Comparison of ENCODE assay signal across 1 cellular context in the genomic region with DNA sequence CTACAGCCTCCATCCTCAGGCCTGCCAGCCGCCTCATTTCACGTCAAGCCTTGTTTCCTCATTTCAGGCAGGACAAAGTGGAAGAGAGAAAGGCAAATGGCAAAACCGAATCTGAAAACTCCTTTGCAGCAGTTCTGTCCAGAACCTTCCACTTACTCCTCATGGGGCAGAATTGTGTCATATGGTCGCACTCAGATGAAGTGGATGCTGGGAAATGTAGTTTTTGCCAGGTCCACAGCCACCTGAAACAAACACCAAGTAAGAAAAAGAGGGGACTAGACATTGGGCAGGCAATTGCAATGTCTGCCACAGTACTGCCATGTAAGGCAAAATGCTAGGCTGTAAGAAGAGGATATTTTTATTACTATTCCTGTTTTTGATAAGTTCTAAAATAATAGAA.
TF ChIP-seq lines count a peak whose summit lies in the region.

No MANE protein-coding gene starts in this region.

TF ChIP-seq in K562, 482 proteins besides CTCF, POLR2A, EP300 and RAD21:
- TF ChIP-seq, protein P1, sequence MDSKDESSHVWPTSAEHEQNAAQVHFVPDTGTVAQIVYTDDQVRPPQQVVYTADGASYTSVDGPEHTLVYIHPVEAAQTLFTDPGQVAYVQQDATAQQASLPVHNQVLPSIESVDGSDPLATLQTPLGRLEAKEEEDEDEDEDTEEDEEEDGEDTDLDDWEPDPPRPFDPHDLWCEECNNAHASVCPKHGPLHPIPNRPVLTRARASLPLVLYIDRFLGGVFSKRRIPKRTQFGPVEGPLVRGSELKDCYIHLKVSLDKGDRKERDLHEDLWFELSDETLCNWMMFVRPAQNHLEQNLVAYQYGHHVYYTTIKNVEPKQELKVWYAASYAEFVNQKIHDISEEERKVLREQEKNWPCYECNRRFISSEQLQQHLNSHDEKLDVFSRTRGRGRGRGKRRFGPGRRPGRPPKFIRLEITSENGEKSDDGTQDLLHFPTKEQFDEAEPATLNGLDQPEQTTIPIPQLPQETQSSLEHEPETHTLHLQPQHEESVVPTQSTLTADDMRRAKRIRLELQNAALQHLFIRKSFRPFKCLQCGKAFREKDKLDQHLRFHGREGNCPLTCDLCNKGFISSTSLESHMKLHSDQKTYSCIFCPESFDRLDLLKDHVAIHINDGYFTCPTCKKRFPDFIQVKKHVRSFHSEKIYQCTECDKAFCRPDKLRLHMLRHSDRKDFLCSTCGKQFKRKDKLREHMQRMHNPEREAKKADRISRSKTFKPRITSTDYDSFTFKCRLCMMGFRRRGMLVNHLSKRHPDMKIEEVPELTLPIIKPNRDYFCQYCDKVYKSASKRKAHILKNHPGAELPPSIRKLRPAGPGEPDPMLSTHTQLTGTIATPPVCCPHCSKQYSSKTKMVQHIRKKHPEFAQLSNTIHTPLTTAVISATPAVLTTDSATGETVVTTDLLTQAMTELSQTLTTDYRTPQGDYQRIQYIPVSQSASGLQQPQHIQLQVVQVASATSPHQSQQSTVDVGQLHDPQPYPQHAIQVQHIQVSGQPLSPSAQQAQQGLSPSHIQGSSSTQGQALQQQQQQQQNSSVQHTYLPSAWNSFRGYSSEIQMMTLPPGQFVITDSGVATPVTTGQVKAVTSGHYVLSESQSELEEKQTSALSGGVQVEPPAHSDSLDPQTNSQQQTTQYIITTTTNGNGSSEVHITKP (IDR thresholded peaks at IDR 0.05; ENCODE audit: partially characterized antibody): peak; percentile 62
- TF ChIP-seq, protein P2, sequence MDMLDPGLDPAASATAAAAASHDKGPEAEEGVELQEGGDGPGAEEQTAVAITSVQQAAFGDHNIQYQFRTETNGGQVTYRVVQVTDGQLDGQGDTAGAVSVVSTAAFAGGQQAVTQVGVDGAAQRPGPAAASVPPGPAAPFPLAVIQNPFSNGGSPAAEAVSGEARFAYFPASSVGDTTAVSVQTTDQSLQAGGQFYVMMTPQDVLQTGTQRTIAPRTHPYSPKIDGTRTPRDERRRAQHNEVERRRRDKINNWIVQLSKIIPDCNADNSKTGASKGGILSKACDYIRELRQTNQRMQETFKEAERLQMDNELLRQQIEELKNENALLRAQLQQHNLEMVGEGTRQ (CRISPR knock-in tag; IDR thresholded peaks at IDR 0.05): peak; percentile 63
- TF ChIP-seq HLTF (IDR thresholded peaks at IDR 0.05) (no peak), NKRF (IDR thresholded peaks at IDR 0.05; ENCODE audit: borderline replicate concordance) (no peak), HCFC1 (IDR thresholded peaks at IDR 0.05; ENCODE audit: low read depth, low read length) (peak; percentile 71), RCOR1 (IDR thresholded peaks at IDR 0.05; ENCODE audit: borderline replicate concordance in 1 of 2, low read depth in 2 of 2, low read length in 2 of 2) (no peak), ETS1 (conservative IDR thresholded peaks at IDR 0.05; ENCODE audit: control insufficient read depth, low read depth, low read length) (no peak), ZNF143 (CRISPR knock-in tag; IDR thresholded peaks at IDR 0.05) (peak; percentile 59; the same call in 1 of the 2 replicates), SIX5 (IDR thresholded peaks at IDR 0.05; ENCODE audit: borderline replicate concordance in 1 of 2, insufficient read depth in 1 of 2, low read depth in 1 of 2, low read length in 2 of 2) (peak; percentile 29 to 40; a peak in 3 of 4 replicates), CBX5 (IDR thresholded peaks at IDR 0.05; ENCODE audit: borderline replicate concordance, low read depth) (no peak), ZKSCAN3 (CRISPR knock-in tag; IDR thresholded peaks at IDR 0.05) (no peak)
